In the genomic region with DNA sequence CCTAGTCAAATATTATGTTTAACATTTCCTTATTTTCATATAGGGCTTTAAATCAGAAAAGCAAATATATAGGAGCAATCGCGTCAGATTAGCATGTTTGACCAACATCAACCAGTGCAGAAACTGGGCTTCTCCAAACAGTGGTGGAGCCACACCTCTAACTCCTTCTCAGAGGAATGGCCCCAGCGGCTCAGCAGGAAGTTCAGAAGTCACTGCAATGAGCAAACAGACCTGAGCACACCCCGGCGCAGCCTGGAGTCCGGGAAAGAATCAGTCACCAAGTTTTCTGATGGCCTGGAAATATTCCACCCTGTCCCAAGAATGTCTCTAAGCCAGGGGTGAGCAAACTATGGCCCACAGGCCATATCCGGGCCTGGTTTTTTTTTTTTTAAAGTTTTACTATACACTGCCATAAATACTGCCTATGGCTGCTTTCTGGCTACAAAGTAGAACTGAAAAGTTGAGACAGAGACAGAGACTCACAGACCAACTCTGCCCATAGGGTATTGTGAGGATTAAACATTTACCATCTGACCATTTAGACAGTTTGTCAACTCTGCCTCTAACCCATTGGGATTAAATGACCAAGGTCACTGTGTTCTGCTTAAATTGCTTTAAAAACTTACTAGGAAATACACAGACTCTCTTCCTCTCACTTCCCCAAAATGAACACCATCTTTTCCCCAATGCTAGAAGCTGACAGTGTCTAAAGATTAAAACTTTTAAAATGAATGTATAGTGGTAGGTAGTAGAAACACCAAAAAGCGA, we compare ENCODE assay signal across 11 cellular contexts. TPM values are rescaled to one million over a fixed set of nuclear protein-coding genes. Genes with fewer than 3 reads are reported as not detected.
DNase-seq lines count a peak whose midpoint lies in the region; ATAC-seq and TF ChIP-seq lines count a peak whose summit lies in the region.
"Had no signal": no experiment of that assay in that cellular context is flagged by ENCODE, and none has a peak within 500 bp of the region (broad histone marks: within the 10 kb centered on the region; RNA-seq: fewer than 3 reads in every experiment).

No MANE protein-coding gene starts in this region.

- H3K9me3 ChIP-seq in upper lobe of left lung = no peaks in the 10 kb centered on the region
- H3K9me3 ChIP-seq: tibial artery had no signal

- H3K4me1 ChIP-seq in upper lobe of left lung = peaks cover 5 to 12% (median 7%) of the 10 kb centered on the region in 4 donors

- peak; percentile 76 for DNase-seq in SIG-M5 treated with dmso at 0.1 percent for 504 hours (lab: John Stamatoyannopoulos, UW; ENCODE audit: unreplicated experiment)
- DNase-seq in SIG-M5 (lab: John Stamatoyannopoulos, UW) = no peak
- peak; percentile 96 for DNase-seq in NCI-H69 (lab: John Stamatoyannopoulos, UW)
- no peak for DNase-seq in left ventricle myocardium superior
- peak in 1 of 2 donors; percentile 78 for DNase-seq in upper lobe of left lung
- DNase-seq in NCI-H1105 (lab: John Stamatoyannopoulos, UW) = no peak
- DNase-seq: activated naive CD4-positive, alpha-beta T cell treated with Interleukin-2 at 50 U/mL for 16 hours; tibial artery had no signal

- peak; percentile 41 for ATAC-seq in left ventricle myocardium superior
- peak; percentile 69 to 96 for ATAC-seq in upper lobe of left lung (ENCODE audit: low FRiP score in 2 of 2)
- no peak for ATAC-seq in HG02610 (IDR thresholded peaks at IDR 0.05; ENCODE audit: unreplicated experiment)
- no peak for ATAC-seq in HG02970 (IDR thresholded peaks at IDR 0.05; ENCODE audit: low FRiP score, unreplicated experiment)

- WGBS in upper lobe of left lung, 2 donors = 54 to 57% methylated on average over 7 to 8 of the region's 8 CpGs

- intact Hi-C loops in left ventricle myocardium superior (cut with micrococcal nuclease) = no loop called here

- no peak overlapping the region for H3K4me3 ChIP-seq in upper lobe of left lung
- H3K4me3 ChIP-seq: skin epidermis, tibial artery had no signal

- H3K27me3 ChIP-seq in upper lobe of left lung = no peaks in the 10 kb centered on the region
- H3K27me3 ChIP-seq: tibial artery had no signal

- TF ChIP-seq CTCF in upper lobe of left lung (IDR thresholded peaks at IDR 0.05) = no peak

- no peak for TF ChIP-seq POLR2A in upper lobe of left lung (IDR thresholded peaks at IDR 0.05)

- no peak for TF ChIP-seq EP300 in upper lobe of left lung (IDR thresholded peaks at IDR 0.05)

- H3K36me3 ChIP-seq in upper lobe of left lung = no peaks in the 10 kb centered on the region
- H3K36me3 ChIP-seq: tibial artery had no signal

- peak overlapping the region in 3 of 4 donors; percentile 12 to 40 (median 39) for H3K27ac ChIP-seq in upper lobe of left lung
- H3K27ac ChIP-seq: skin epidermis, tibial artery had no signal

RNA-seq across cellular contexts. Expression of gene GOLM1, which starts 5.4 kb away (rescaled TPM):
- 4.7 TPM for total RNA-seq in left ventricle myocardium superior
- 10 to 100 TPM in 4 of 6 donors, 1 to 10 TPM in 2; 3.1 to 27.5 (median 15.7) TPM for total RNA-seq in upper lobe of left lung

Comparison
In these comparisons a context has a peak if more than half of its experiments do, and no peak if none do; other contexts are left out.
1. DNase-seq: peak in SIG-M5 treated with dmso at 0.1 percent for 504 hours (single experiment) and NCI-H69 (single experiment); none in SIG-M5 (single experiment), left ventricle myocardium superior (single experiment) and NCI-H1105 (single experiment).
2. ATAC-seq: peak in left ventricle myocardium superior (single experiment) and upper lobe of left lung (2 of 2); none in HG02610 (single experiment) and HG02970 (single experiment).